Comparison of ENCODE assay signal across 8 cellular contexts in genomic region chr16:58026705-58027340, GRCh38. TPM values are rescaled to one million over a fixed set of nuclear protein-coding genes. Genes with fewer than 3 reads are reported as not detected.
DNase-seq lines count a peak whose midpoint lies in the region; ATAC-seq and TF ChIP-seq lines count a peak whose summit lies in the region.

No MANE protein-coding gene starts in this region.

- peak overlapping the region; percentile 47 to 81 for H3K4me3 Mint-ChIP-seq in CD14-positive monocyte
- H3K4me3 Mint-ChIP-seq in neural progenitor cell, result peak overlapping the region; percentile 81

- H3K9ac ChIP-seq in neural progenitor cell, result peak overlapping the region; percentile 50

- BruUV-seq in Panc1 (replicated peaks; lab: Mats Ljungman, UMichigan), result no TSS peak

- peak overlapping the region; percentile 53 to 62 for H3K4me3 ChIP-seq in Panc1 (ENCODE audit: low read depth in 2 of 2, low read length in 2 of 2)
- peak overlapping the region; percentile 73 to 87 (median 82) for H3K4me3 ChIP-seq in esophagus muscularis mucosa
- H3K4me3 ChIP-seq in neural progenitor cell, result peak overlapping the region; percentile 97

- no peak for TF ChIP-seq POLR2A in esophagus muscularis mucosa (IDR thresholded peaks at IDR 0.05; ENCODE audit: low read depth)

- H3K27me3 ChIP-seq in Panc1 (ENCODE audit: control insufficient read depth, insufficient read depth, low read length), result no peaks in the 10 kb centered on the region
- H3K27me3 ChIP-seq in esophagus muscularis mucosa, result no peaks in the 10 kb centered on the region
- H3K27me3 ChIP-seq in neural progenitor cell, result peaks cover 23% of the 10 kb centered on the region
- peaks cover 10% of the 10 kb centered on the region for H3K27me3 ChIP-seq in foreskin keratinocyte

- no peak for TF ChIP-seq CTCF in CD14-positive monocyte (IDR thresholded peaks at IDR 0.05)
- peak; percentile 17; the same call in 1 of the 2 replicates for TF ChIP-seq CTCF in Panc1 (IDR thresholded peaks at IDR 0.05)
- TF ChIP-seq CTCF in esophagus muscularis mucosa (IDR thresholded peaks at IDR 0.05), result no peak
- peak; percentile 14 for TF ChIP-seq CTCF in neural progenitor cell (IDR thresholded peaks at IDR 0.05)
- TF ChIP-seq CTCF in foreskin keratinocyte (conservative IDR thresholded peaks at IDR 0.05), result no peak

- intact Hi-C loops in CD14-positive monocyte (cut with micrococcal nuclease), result no loop called here
- intact Hi-C loops in Panc1 (cut with micrococcal nuclease; ENCODE audit: unreplicated experiment), result loop anchor here (2.0 kb wide), 1 partner anchor 102 kb away; the partner anchor contains the start of gene CFAP20
- intact Hi-C loops in esophagus muscularis mucosa (cut with DNase I), result no loop called here

- H3K27ac Mint-ChIP-seq in CD14-positive monocyte (no peak overlapping the region), neural progenitor cell (no peak overlapping the region)

- in situ Hi-C loops in Panc1 (cut with HindIII; ENCODE audit: low pct_unique_long_range_greater_than_20kb, low sequenced_read_pairs), result no loop called here

- H3K4me2 ChIP-seq in neural progenitor cell, result peak overlapping the region; percentile 98

- H3K4me1 Mint-ChIP-seq in CD14-positive monocyte (peaks cover 15% of the 10 kb centered on the region), neural progenitor cell (peaks cover 22% of the 10 kb centered on the region)

- ATAC-seq in Panc1 (no peak; the same call in 1 of the 2 replicates), GM18519 (IDR thresholded peaks at IDR 0.05; ENCODE audit: low FRiP score, unreplicated experiment) (no peak), foreskin keratinocyte (no peak)

- no peak overlapping the region for H3K27ac ChIP-seq in Panc1 (ENCODE audit: low read length)
- H3K27ac ChIP-seq in esophagus muscularis mucosa (replicated peaks in 1 of 4), result peak overlapping the region; percentile 85 to 91 (median 88)
- H3K27ac ChIP-seq in neural progenitor cell, result no peak overlapping the region
- no peak overlapping the region for H3K27ac ChIP-seq in foreskin keratinocyte

- H3K27me3 Mint-ChIP-seq in CD14-positive monocyte (ENCODE audit: low read depth in 3 of 3), result peaks cover 47 to 67% (median 52%) of the 10 kb centered on the region in 3 donors
- H3K27me3 Mint-ChIP-seq in neural progenitor cell (ENCODE audit: insufficient read depth, low read depth), result peaks cover 27% of the 10 kb centered on the region

- no peak for TF ChIP-seq EP300 in esophagus muscularis mucosa (IDR thresholded peaks at IDR 0.05)

- CTCF ChIA-PET in Panc1 (lab: Charles Lee), result no interaction called here

- H3K36me3 Mint-ChIP-seq in CD14-positive monocyte, result no peaks in the 10 kb centered on the region
- no peaks in the 10 kb centered on the region for H3K36me3 Mint-ChIP-seq in neural progenitor cell

- H3K9me3 ChIP-seq in Panc1 (ENCODE audit: control insufficient read depth, insufficient read depth, low read depth, low read length) (no peaks in the 10 kb centered on the region), esophagus muscularis mucosa (no peaks in the 10 kb centered on the region), neural progenitor cell (ENCODE audit: low read depth) (no peaks in the 10 kb centered on the region)

- DNase-seq in CD14-positive monocyte (ENCODE audit: low spot score) (no peak), Panc1 (ENCODE audit: low read depth, low spot score) (no peak), esophagus muscularis mucosa (ENCODE audit: extremely low spot score) (no peak), neural progenitor cell (ENCODE audit: low spot score) (peak; percentile 66), foreskin keratinocyte (no peak), glomerular visceral epithelial cell (ENCODE audit: extremely low spot score) (no peak), LoVo (ENCODE audit: low spot score) (no peak)

- WGBS in esophagus muscularis mucosa, result 0% methylated on average over 20 of the region's 57 CpGs

- peaks cover 15% of the 10 kb centered on the region for H3K79me2 ChIP-seq in neural progenitor cell (ENCODE audit: low read depth)

- H3F3A ChIP-seq in neural progenitor cell (ENCODE audit: low read depth), result peaks cover 29% of the 10 kb centered on the region

- no peaks in the 10 kb centered on the region; the same call in 1 of the 2 replicates for H3K36me3 ChIP-seq in Panc1 (ENCODE audit: control insufficient read depth, insufficient read depth, low read length)
- H3K36me3 ChIP-seq in esophagus muscularis mucosa, result no peaks in the 10 kb centered on the region
- H3K36me3 ChIP-seq in neural progenitor cell, result no peaks in the 10 kb centered on the region

- peaks cover 43% of the 10 kb centered on the region for H4K20me1 ChIP-seq in neural progenitor cell (ENCODE audit: low read depth)

- H3K9me3 Mint-ChIP-seq in CD14-positive monocyte (peaks cover 0 to 11% (median 3%) of the 10 kb centered on the region in 7 donors), neural progenitor cell (no peaks in the 10 kb centered on the region)

- peak overlapping the region; percentile 27 for H2AFZ ChIP-seq in neural progenitor cell (replicated peaks)

- POLR2A ChIA-PET in Panc1 (lab: Charles Lee), result no interaction called here

- H3K4me1 ChIP-seq in Panc1 (ENCODE audit: control insufficient read depth, insufficient read depth, low read length), result peaks cover 10% of the 10 kb centered on the region; the same call in 1 of the 2 replicates
- H3K4me1 ChIP-seq in esophagus muscularis mucosa, result peaks cover 75 to 89% (median 84%) of the 10 kb centered on the region in 4 donors
- H3K4me1 ChIP-seq in neural progenitor cell, result peaks cover 33% of the 10 kb centered on the region
- H3K4me1 ChIP-seq in foreskin keratinocyte, result peaks cover 11% of the 10 kb centered on the region

RNA-seq across cellular contexts. Expression of gene MMP15, which starts 1.3 kb away (rescaled TPM):
- polyA plus RNA-seq in CD14-positive monocyte (not detected), foreskin keratinocyte (7.3 and 7.4 TPM in 2 replicates)
- total RNA-seq in Panc1 (2021; ENCODE audit: unreplicated experiment) (10.9 TPM), esophagus muscularis mucosa (10 to 100 TPM in 2 of 4 donors, 1 to 10 TPM in 2; 3.8 to 16.3 (median 8.7) TPM), neural progenitor cell (ENCODE audit: low replicate concordance) (7.2 and 26.0 TPM in 2 replicates), foreskin keratinocyte (7.7 and 8.4 TPM in 2 replicates)
- 14.9 TPM for polyA plus RNA-seq in Panc1 (2012; ENCODE audit: insufficient read length)

RNA-seq across cellular contexts. Expression of gene USB1, which starts 25.6 kb away (rescaled TPM):
- polyA plus RNA-seq in CD14-positive monocyte, result 10 to 100 TPM; 25.7 to 44.4 TPM
- 58.2 TPM for total RNA-seq in Panc1 (2021; ENCODE audit: unreplicated experiment)
- 63.6 TPM for polyA plus RNA-seq in Panc1 (2012; ENCODE audit: insufficient read length)
- 10 to 100 TPM; 31.5 to 51.1 (median 33.3) TPM for total RNA-seq in esophagus muscularis mucosa
- 14.9 and 24.5 TPM in 2 replicates for total RNA-seq in neural progenitor cell (ENCODE audit: low replicate concordance)
- total RNA-seq in foreskin keratinocyte, result 44.8 and 46.9 TPM in 2 replicates
- 54.4 and 60.5 TPM in 2 replicates for polyA plus RNA-seq in foreskin keratinocyte

RNA-seq across cellular contexts. Expression of gene ZNF319, which starts 26.4 kb away (rescaled TPM):
- polyA plus RNA-seq in CD14-positive monocyte, result 1 to 10 TPM; 1.9 to 4.7 TPM
- 6.5 TPM for total RNA-seq in Panc1 (2021; ENCODE audit: unreplicated experiment)
- 7.0 TPM for polyA plus RNA-seq in Panc1 (2012; ENCODE audit: insufficient read length)
- total RNA-seq in esophagus muscularis mucosa, result 10 to 100 TPM in 2 of 4 donors, 1 to 10 TPM in 2; 7.1 to 20.9 (median 12.8) TPM
- total RNA-seq in neural progenitor cell (ENCODE audit: low replicate concordance), result 1.4 and 5.5 TPM in 2 replicates
- total RNA-seq in foreskin keratinocyte, result 4.9 and 6.1 TPM in 2 replicates
- polyA plus RNA-seq in foreskin keratinocyte, result 3.4 and 3.5 TPM in 2 replicates

RNA-seq across cellular contexts. Expression of gene CNGB1, which starts 55.9 kb away (rescaled TPM):
- not detected for polyA plus RNA-seq in CD14-positive monocyte
- total RNA-seq in Panc1 (2021; ENCODE audit: unreplicated experiment), result not detected
- polyA plus RNA-seq in Panc1 (2012; ENCODE audit: insufficient read length), result not detected
- under 1 TPM; under 0.01 to 0.97 (median 0.31) TPM for total RNA-seq in esophagus muscularis mucosa
- total RNA-seq in neural progenitor cell (ENCODE audit: low replicate concordance), result not detected in 2 replicates
- 0.14 and 0.25 TPM in 2 replicates for total RNA-seq in foreskin keratinocyte
- polyA plus RNA-seq in foreskin keratinocyte, result 0.08 and 0.10 TPM in 2 replicates

Comparison
In these comparisons a context has a peak if more than half of its experiments do, and no peak if none do; other contexts are left out.
1. CTCF ChIP-seq: peak in Panc1 (single experiment) and neural progenitor cell (single experiment); none in CD14-positive monocyte (single experiment), esophagus muscularis mucosa (0 of 3) and foreskin keratinocyte (single experiment).
2. H3K27ac ChIP-seq: peak in esophagus muscularis mucosa (4 of 4); none in Panc1 (single experiment), neural progenitor cell (single experiment) and foreskin keratinocyte (single experiment).
3. Peak in every context shown above with its lines, with median percentiles within 50 percentile points of each other: H3K4me3 ChIP-seq.